Comparison of ENCODE assay signal across 10 cellular contexts in genomic region chr16:54287758-54288591, GRCh38. TPM values are rescaled to one million over a fixed set of nuclear protein-coding genes. Genes with fewer than 3 reads are reported as not detected.
DNase-seq lines count a peak whose midpoint lies in the region; ATAC-seq and TF ChIP-seq lines count a peak whose summit lies in the region.
"Had no signal": no experiment of that assay in that cellular context is flagged by ENCODE, and none has a peak within 500 bp of the region (broad histone marks: within the 10 kb centered on the region; RNA-seq: fewer than 3 reads in every experiment).

No MANE protein-coding gene starts in this region.

- H2AK5ac ChIP-seq in mesendoderm (ENCODE audit: low read length), result no peak overlapping the region

- H3K9me3 Mint-ChIP-seq in activated naive CD4-positive, alpha-beta T cell treated with anti-CD3 and anti-CD28 coated beads, Interleukin-2, amount 10 ng/mL, durations not matched to agents 7 days and 5 days, result no peaks in the 10 kb centered on the region
- H3K9me3 Mint-ChIP-seq in activated naive CD4-positive, alpha-beta T cell treated with anti-CD3 and anti-CD28 coated beads, Interleukin-2, amount 50 U/mL, for 72 hours, result no peaks in the 10 kb centered on the region
- H3K9me3 Mint-ChIP-seq: CD4-positive, alpha-beta T cell had no signal

- H3K18ac ChIP-seq in mesendoderm (ENCODE audit: low read length), result peak overlapping the region; percentile 51

- H3K36me3 ChIP-seq in mesendoderm (ENCODE audit: control insufficient read depth, insufficient read depth, low read length) (no peaks in the 10 kb centered on the region), vagina (no peaks in the 10 kb centered on the region)

- H4K8ac ChIP-seq in mesendoderm (ENCODE audit: low read depth, low read length), result no peak overlapping the region

- H3K27ac Mint-ChIP-seq in activated naive CD4-positive, alpha-beta T cell treated with anti-CD3 and anti-CD28 coated beads, Interleukin-2, amount 10 ng/mL, durations not matched to agents 7 days and 5 days, result peak overlapping the region; percentile 24
- H3K27ac Mint-ChIP-seq in activated naive CD4-positive, alpha-beta T cell treated with anti-CD3 and anti-CD28 coated beads, Interleukin-2, amount 50 U/mL, for 72 hours, result peak overlapping the region in 1 of 2 donors; percentile 77
- H3K27ac Mint-ChIP-seq: CD4-positive, alpha-beta T cell had no signal

- H3K27me3 ChIP-seq in mesendoderm (ENCODE audit: insufficient read depth, low read length, poor library complexity) (peaks cover 44% of the 10 kb centered on the region), vagina (peaks cover 8% of the 10 kb centered on the region)

- H2BK5ac ChIP-seq in mesendoderm (ENCODE audit: low read length), result no peak overlapping the region

- H3K36me3 Mint-ChIP-seq in activated naive CD4-positive, alpha-beta T cell treated with anti-CD3 and anti-CD28 coated beads, Interleukin-2, amount 10 ng/mL, durations not matched to agents 7 days and 5 days, result peaks cover 10% of the 10 kb centered on the region
- H3K36me3 Mint-ChIP-seq in activated naive CD4-positive, alpha-beta T cell treated with anti-CD3 and anti-CD28 coated beads, Interleukin-2, amount 50 U/mL, for 72 hours, result peaks cover 4 to 5% of the 10 kb centered on the region in 2 donors

- DNase-seq in activated naive CD4-positive, alpha-beta T cell treated with anti-CD3 and anti-CD28 coated beads, Interleukin-2, amount 10 ng/mL, durations not matched to agents 7 days and 5 days, result no peak
- DNase-seq in activated naive CD4-positive, alpha-beta T cell treated with anti-CD3 and anti-CD28 coated beads, Interleukin-2, amount 50 U/mL, for 72 hours (ENCODE audit: low spot score in 2 of 2), result no peak
- DNase-seq in choroid plexus epithelial cell (ENCODE audit: low read depth), result no peak
- DNase-seq in mesendoderm, result peak; percentile 51
- DNase-seq in vagina (ENCODE audit: extremely low spot score in 2 of 2), result no peak
- no peak for DNase-seq in UCSD-AML1 (lab: John Stamatoyannopoulos, UW; ENCODE audit: unreplicated experiment)
- DNase-seq in HK-2 (ENCODE audit: unreplicated experiment), result no peak
- DNase-seq in NCI-H69 (lab: John Stamatoyannopoulos, UW), result no peak
- DNase-seq: CD4-positive, alpha-beta T cell; NCI-H774 had no signal

- H3K9me3 ChIP-seq in vagina, result no peaks in the 10 kb centered on the region

- no peak for TF ChIP-seq POLR2A in vagina (IDR thresholded peaks at IDR 0.05)

- no peak overlapping the region for H3K23ac ChIP-seq in mesendoderm (ENCODE audit: low read length)

- H3K4me1 ChIP-seq in mesendoderm (ENCODE audit: control insufficient read depth, low read depth, low read length) (peaks cover 3% of the 10 kb centered on the region), vagina (peaks cover 33% of the 10 kb centered on the region)

- H4K5ac ChIP-seq in mesendoderm (ENCODE audit: low read length), result no peak overlapping the region

- WGBS in mesendoderm (ENCODE audit: extremely low coverage, insufficient coverage, low lambda C conversion rate), result no CpG with 5 or more reads among the region's 48 CpGs

- no peak for ATAC-seq in activated naive CD4-positive, alpha-beta T cell treated with anti-CD3 and anti-CD28 coated beads, Interleukin-2, amount 50 U/mL, for 72 hours

- H3K9ac ChIP-seq in mesendoderm (ENCODE audit: low read length), result peak overlapping the region; percentile 74

- CTCF ChIA-PET in activated naive CD4-positive, alpha-beta T cell treated with anti-CD3 and anti-CD28 coated beads, Interleukin-2, amount 10 ng/mL, durations not matched to agents 7 days and 5 days (lab: Charles Lee), result interaction anchor here (0.7 to 0.9 kb wide), 3 partner anchors 644 to 738 kb away, joined by 3 read pairs; no protein-coding TSS in a partner anchor

- intact Hi-C loops in vagina (cut with DNase I), result loop anchor here (5.0 to 10.0 kb wide), 3 partner anchors 157 to 733 kb away; partner anchors contain the start of gene IRX5

- peaks cover 24% of the 10 kb centered on the region for H3K4me1 Mint-ChIP-seq in activated naive CD4-positive, alpha-beta T cell treated with anti-CD3 and anti-CD28 coated beads, Interleukin-2, amount 10 ng/mL, durations not matched to agents 7 days and 5 days

- peak overlapping the region; percentile 72 for H3K4me2 ChIP-seq in mesendoderm (ENCODE audit: low read length)

- H2BK15ac ChIP-seq in mesendoderm (replicated peaks; ENCODE audit: low read depth), result no peak overlapping the region

- H3K4me3 Mint-ChIP-seq in activated naive CD4-positive, alpha-beta T cell treated with anti-CD3 and anti-CD28 coated beads, Interleukin-2, amount 10 ng/mL, durations not matched to agents 7 days and 5 days, result no peak overlapping the region

- no peaks in the 10 kb centered on the region for H3K79me2 ChIP-seq in mesendoderm (ENCODE audit: control insufficient read depth, insufficient read depth, low read length)

- H3K4ac ChIP-seq in mesendoderm (ENCODE audit: low read depth, low read length), result no peak overlapping the region

- peak overlapping the region; percentile 77 for H3K56ac ChIP-seq in mesendoderm (ENCODE audit: low read length)

- peaks cover 97% of the 10 kb centered on the region for H3K27me3 Mint-ChIP-seq in activated naive CD4-positive, alpha-beta T cell treated with anti-CD3 and anti-CD28 coated beads, Interleukin-2, amount 10 ng/mL, durations not matched to agents 7 days and 5 days

- no peak overlapping the region for H3K27ac ChIP-seq in mesendoderm (ENCODE audit: low read depth, low read length)
- H3K27ac ChIP-seq in vagina, result no peak overlapping the region

- no peak overlapping the region for H2BK120ac ChIP-seq in mesendoderm (ENCODE audit: low read depth, low read length)

- no peaks in the 10 kb centered on the region for H3K79me1 ChIP-seq in mesendoderm (ENCODE audit: low read length)

- no peak for TF ChIP-seq CTCF in choroid plexus epithelial cell (conservative IDR thresholded peaks at IDR 0.05; ENCODE audit: low read depth, low read length)
- no peak for TF ChIP-seq CTCF in vagina (IDR thresholded peaks at IDR 0.05)

- peak overlapping the region; percentile 64 for H3K4me3 ChIP-seq in choroid plexus epithelial cell (ENCODE audit: low read depth, low read length)
- peak overlapping the region; percentile 16 for H3K4me3 ChIP-seq in mesendoderm (ENCODE audit: low read length)
- peak overlapping the region; percentile 61 to 67 for H3K4me3 ChIP-seq in vagina

RNA-seq across cellular contexts. Expression of gene IRX3, which starts 1.4 kb away (rescaled TPM):
- total RNA-seq in activated naive CD4-positive, alpha-beta T cell treated with anti-CD3 and anti-CD28 coated beads, Interleukin-2, amount 50 U/mL, for 72 hours, result not detected
- polyA plus RNA-seq in mesendoderm (2013, experiment 1 of 2), result 1.6 TPM
- polyA plus RNA-seq in mesendoderm (2013, experiment 2 of 2), result 2.3 TPM
- total RNA-seq in vagina, result 16.5 TPM
- total RNA-seq: CD4-positive, alpha-beta T cell had no signal

Comparison
In these comparisons a context has a peak if more than half of its experiments do, and no peak if none do; other contexts are left out.
1. RNA of gene IRX3, which starts 1.4 kb away (total RNA-seq): 16.5 TPM in vagina (single experiment); not detected in activated naive CD4-positive, alpha-beta T cell treated with anti-CD3 and anti-CD28 coated beads, Interleukin-2, amount 50 U/mL, for 72 hours; every median in the first group is over 10 times any median in the second.
2. Peak in every context shown above with its lines, with median percentiles within 50 percentile points of each other: H3K4me3 ChIP-seq.